ENCODE assay signal across 1 cellular context in genomic region chr7:157874870-157875229, GRCh38.
TF ChIP-seq lines count a peak whose summit lies in the region.

No MANE protein-coding gene starts in this region.

TF ChIP-seq in K562, 482 proteins besides CTCF, POLR2A, EP300 and RAD21 (continued from another document):
- TF ChIP-seq, protein P1, sequence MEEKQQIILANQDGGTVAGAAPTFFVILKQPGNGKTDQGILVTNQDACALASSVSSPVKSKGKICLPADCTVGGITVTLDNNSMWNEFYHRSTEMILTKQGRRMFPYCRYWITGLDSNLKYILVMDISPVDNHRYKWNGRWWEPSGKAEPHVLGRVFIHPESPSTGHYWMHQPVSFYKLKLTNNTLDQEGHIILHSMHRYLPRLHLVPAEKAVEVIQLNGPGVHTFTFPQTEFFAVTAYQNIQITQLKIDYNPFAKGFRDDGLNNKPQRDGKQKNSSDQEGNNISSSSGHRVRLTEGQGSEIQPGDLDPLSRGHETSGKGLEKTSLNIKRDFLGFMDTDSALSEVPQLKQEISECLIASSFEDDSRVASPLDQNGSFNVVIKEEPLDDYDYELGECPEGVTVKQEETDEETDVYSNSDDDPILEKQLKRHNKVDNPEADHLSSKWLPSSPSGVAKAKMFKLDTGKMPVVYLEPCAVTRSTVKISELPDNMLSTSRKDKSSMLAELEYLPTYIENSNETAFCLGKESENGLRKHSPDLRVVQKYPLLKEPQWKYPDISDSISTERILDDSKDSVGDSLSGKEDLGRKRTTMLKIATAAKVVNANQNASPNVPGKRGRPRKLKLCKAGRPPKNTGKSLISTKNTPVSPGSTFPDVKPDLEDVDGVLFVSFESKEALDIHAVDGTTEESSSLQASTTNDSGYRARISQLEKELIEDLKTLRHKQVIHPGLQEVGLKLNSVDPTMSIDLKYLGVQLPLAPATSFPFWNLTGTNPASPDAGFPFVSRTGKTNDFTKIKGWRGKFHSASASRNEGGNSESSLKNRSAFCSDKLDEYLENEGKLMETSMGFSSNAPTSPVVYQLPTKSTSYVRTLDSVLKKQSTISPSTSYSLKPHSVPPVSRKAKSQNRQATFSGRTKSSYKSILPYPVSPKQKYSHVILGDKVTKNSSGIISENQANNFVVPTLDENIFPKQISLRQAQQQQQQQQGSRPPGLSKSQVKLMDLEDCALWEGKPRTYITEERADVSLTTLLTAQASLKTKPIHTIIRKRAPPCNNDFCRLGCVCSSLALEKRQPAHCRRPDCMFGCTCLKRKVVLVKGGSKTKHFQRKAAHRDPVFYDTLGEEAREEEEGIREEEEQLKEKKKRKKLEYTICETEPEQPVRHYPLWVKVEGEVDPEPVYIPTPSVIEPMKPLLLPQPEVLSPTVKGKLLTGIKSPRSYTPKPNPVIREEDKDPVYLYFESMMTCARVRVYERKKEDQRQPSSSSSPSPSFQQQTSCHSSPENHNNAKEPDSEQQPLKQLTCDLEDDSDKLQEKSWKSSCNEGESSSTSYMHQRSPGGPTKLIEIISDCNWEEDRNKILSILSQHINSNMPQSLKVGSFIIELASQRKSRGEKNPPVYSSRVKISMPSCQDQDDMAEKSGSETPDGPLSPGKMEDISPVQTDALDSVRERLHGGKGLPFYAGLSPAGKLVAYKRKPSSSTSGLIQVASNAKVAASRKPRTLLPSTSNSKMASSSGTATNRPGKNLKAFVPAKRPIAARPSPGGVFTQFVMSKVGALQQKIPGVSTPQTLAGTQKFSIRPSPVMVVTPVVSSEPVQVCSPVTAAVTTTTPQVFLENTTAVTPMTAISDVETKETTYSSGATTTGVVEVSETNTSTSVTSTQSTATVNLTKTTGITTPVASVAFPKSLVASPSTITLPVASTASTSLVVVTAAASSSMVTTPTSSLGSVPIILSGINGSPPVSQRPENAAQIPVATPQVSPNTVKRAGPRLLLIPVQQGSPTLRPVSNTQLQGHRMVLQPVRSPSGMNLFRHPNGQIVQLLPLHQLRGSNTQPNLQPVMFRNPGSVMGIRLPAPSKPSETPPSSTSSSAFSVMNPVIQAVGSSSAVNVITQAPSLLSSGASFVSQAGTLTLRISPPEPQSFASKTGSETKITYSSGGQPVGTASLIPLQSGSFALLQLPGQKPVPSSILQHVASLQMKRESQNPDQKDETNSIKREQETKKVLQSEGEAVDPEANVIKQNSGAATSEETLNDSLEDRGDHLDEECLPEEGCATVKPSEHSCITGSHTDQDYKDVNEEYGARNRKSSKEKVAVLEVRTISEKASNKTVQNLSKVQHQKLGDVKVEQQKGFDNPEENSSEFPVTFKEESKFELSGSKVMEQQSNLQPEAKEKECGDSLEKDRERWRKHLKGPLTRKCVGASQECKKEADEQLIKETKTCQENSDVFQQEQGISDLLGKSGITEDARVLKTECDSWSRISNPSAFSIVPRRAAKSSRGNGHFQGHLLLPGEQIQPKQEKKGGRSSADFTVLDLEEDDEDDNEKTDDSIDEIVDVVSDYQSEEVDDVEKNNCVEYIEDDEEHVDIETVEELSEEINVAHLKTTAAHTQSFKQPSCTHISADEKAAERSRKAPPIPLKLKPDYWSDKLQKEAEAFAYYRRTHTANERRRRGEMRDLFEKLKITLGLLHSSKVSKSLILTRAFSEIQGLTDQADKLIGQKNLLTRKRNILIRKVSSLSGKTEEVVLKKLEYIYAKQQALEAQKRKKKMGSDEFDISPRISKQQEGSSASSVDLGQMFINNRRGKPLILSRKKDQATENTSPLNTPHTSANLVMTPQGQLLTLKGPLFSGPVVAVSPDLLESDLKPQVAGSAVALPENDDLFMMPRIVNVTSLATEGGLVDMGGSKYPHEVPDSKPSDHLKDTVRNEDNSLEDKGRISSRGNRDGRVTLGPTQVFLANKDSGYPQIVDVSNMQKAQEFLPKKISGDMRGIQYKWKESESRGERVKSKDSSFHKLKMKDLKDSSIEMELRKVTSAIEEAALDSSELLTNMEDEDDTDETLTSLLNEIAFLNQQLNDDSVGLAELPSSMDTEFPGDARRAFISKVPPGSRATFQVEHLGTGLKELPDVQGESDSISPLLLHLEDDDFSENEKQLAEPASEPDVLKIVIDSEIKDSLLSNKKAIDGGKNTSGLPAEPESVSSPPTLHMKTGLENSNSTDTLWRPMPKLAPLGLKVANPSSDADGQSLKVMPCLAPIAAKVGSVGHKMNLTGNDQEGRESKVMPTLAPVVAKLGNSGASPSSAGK (IDR thresholded peaks at IDR 0.05), result no peak
- TF ChIP-seq GABPB2 (CRISPR knock-in tag; conservative IDR thresholded peaks at IDR 0.05) (no peak), HBP1 (CRISPR knock-in tag; IDR thresholded peaks at IDR 0.05) (no peak), MYNN (IDR thresholded peaks at IDR 0.05) (peak; percentile 40; the same call in 1 of the 2 replicates), MYNN (CRISPR knock-in tag; IDR thresholded peaks at IDR 0.05) (no peak), NFE2 (IDR thresholded peaks at IDR 0.05; ENCODE audit: low read depth) (no peak), THRB (CRISPR knock-in tag; conservative IDR thresholded peaks at IDR 0.05) (0 out of 2 replicates have a peak, but pooled peaks have one; percentile 10), ZNF217 (CRISPR knock-in tag; IDR thresholded peaks at IDR 0.05) (no peak), DACH1 (IDR thresholded peaks at IDR 0.05; ENCODE audit: partially characterized antibody) (no peak), CREBBP (IDR thresholded peaks at IDR 0.05; ENCODE audit: low read depth, low read length) (no peak), HDAC1 (IDR thresholded peaks at IDR 0.05) (no peak), FOS (IDR thresholded peaks at IDR 0.05; ENCODE audit: extremely low read depth, insufficient read length) (no peak), XRCC3 (IDR thresholded peaks at IDR 0.05) (no peak), ZNF707 (CRISPR knock-in tag; conservative IDR thresholded peaks at IDR 0.05) (no peak), ZNF24 (IDR thresholded peaks at IDR 0.05) (no peak), ZNF311 (CRISPR knock-in tag; IDR thresholded peaks at IDR 0.05) (no peak), ESRRA (IDR thresholded peaks at IDR 0.05; ENCODE audit: borderline replicate concordance, low read depth) (0 out of 2 replicates have a peak, but pooled peaks have one; percentile 49), ZNF324 (CRISPR knock-in tag; IDR thresholded peaks at IDR 0.05) (no peak)
- TF ChIP-seq, protein P2, sequence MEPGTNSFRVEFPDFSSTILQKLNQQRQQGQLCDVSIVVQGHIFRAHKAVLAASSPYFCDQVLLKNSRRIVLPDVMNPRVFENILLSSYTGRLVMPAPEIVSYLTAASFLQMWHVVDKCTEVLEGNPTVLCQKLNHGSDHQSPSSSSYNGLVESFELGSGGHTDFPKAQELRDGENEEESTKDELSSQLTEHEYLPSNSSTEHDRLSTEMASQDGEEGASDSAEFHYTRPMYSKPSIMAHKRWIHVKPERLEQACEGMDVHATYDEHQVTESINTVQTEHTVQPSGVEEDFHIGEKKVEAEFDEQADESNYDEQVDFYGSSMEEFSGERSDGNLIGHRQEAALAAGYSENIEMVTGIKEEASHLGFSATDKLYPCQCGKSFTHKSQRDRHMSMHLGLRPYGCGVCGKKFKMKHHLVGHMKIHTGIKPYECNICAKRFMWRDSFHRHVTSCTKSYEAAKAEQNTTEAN (CRISPR knock-in tag; IDR thresholded peaks at IDR 0.05), result peak; percentile 90
- TF ChIP-seq, protein P3, sequence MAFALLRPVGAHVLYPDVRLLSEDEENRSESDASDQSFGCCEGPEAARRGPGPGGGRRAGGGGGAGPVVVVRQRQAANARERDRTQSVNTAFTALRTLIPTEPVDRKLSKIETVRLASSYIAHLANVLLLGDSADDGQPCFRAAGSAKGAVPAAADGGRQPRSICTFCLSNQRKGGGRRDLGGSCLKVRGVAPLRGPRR (CRISPR knock-in tag; IDR thresholded peaks at IDR 0.05), result no peak
